ENCODE assay signal across 1 cellular context in genomic region chrX:1398431-1399340, GRCh38.
TF ChIP-seq lines count a peak whose summit lies in the region.

No MANE protein-coding gene starts in this region.

TF ChIP-seq in H1, 55 proteins besides CTCF, POLR2A, EP300 and RAD21 (continued from another document):
- TF ChIP-seq POLR2AphosphoS5 (IDR thresholded peaks at IDR 0.05; ENCODE audit: low read depth, low read length) (peak; percentile 58), EZH2 (IDR thresholded peaks at IDR 0.05; ENCODE audit: low read depth, low read length, severe bottlenecking) (no peak), CBX5 (IDR thresholded peaks at IDR 0.05; ENCODE audit: low read depth, low read length) (no peak)
